Comparison of ENCODE assay signal across 1 cellular context in the genomic region with DNA sequence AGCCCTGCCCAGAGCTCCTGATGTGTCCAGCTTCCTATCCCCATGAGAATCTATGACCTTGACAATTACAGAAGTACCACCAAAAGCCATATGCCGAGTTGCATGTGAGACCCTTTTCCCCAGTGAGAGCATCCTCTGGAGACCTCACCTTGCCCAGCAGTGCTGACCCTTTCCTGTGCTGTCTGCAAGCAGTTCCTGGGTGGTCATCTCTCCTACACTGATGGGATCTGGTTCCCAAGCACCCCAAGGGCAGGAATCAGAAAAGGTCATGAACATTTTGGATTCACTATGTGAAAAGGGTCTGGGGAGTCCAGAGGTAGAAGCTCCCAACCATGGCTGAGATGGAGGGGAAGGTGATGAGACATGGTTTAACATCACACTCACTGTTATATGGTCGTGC.
TF ChIP-seq lines count a peak whose summit lies in the region.

No MANE protein-coding gene starts in this region.

TF ChIP-seq in H1, 55 proteins besides CTCF, POLR2A, EP300 and RAD21:
- no peak for TF ChIP-seq PHF8 (conservative IDR thresholded peaks at IDR 0.05; ENCODE audit: low read depth, low read length)
- TF ChIP-seq SP1 (IDR thresholded peaks at IDR 0.05; ENCODE audit: low read depth, low read length), result no peak
- no peak for TF ChIP-seq FOSL1 (IDR thresholded peaks at IDR 0.05; ENCODE audit: insufficient read depth, low read depth, low read length)
- no peak for TF ChIP-seq GABPA (IDR thresholded peaks at IDR 0.05; ENCODE audit: borderline replicate concordance, insufficient read depth, low read length)
- TF ChIP-seq NANOG (IDR thresholded peaks at IDR 0.05; ENCODE audit: insufficient read depth, low read depth, low read length, poor library complexity, severe bottlenecking), result no peak
- no peak for TF ChIP-seq BACH1 (IDR thresholded peaks at IDR 0.05; ENCODE audit: low read length)
- no peak for TF ChIP-seq CREB1 (IDR thresholded peaks at IDR 0.05)
- TF ChIP-seq JUND (IDR thresholded peaks at IDR 0.05; ENCODE audit: low read length), result no peak
- TF ChIP-seq SUZ12 (IDR thresholded peaks at IDR 0.05; ENCODE audit: low read length), result no peak
- no peak for TF ChIP-seq SP2 (IDR thresholded peaks at IDR 0.05; ENCODE audit: low read length)
- no peak for TF ChIP-seq CEBPB (IDR thresholded peaks at IDR 0.05; ENCODE audit: low read depth, low read length)
- no peak for TF ChIP-seq HDAC2 (IDR thresholded peaks at IDR 0.05; ENCODE audit: borderline replicate concordance in 1 of 2, low read depth in 2 of 2, low read length in 2 of 2)
- TF ChIP-seq BCL11A (IDR thresholded peaks at IDR 0.05; ENCODE audit: low read depth in 2 of 2, low read length in 2 of 2), result no peak
